ENCODE assay signal across 9 cellular contexts in the genomic region with DNA sequence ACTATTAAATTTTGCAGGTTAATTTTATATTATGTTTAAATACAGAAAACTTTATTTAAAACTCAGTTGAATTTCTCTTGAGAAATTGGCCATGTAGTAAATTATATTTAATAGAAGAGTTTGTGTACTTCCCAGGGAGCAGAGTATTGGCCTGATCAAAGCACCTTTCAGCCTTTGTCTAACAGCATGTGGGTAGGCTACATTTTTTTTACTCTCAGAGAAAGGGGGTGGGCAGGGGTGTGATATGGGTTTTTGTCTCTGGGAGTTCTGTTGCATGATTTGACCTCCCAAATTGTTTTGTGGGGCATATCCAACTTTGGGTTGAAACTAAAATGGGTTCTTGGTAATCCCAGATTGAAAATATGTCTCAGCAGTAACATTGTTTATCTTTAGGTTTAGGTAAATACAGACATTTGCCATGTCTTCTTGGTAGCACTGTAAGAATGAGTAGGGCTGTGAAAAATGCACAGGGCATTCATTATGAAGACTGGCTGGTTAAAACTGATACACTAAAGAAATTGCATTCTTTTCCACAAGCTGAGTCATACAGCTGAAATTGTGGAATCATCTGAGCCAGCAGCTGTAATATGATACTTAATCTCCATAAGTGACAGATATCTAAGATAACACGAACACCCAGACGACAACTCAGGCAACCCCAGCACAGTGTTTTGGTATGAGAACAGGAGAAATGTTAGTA.
DNase-seq lines count a peak whose midpoint lies in the region; ATAC-seq, FAIRE-seq and TF ChIP-seq lines count a peak whose summit lies in the region.
"Had no signal": no experiment of that assay in that cellular context is flagged by ENCODE, and none has a peak within 500 bp of the region (broad histone marks: within the 10 kb centered on the region; RNA-seq: fewer than 3 reads in every experiment).

No MANE protein-coding gene starts in this region.

- H3K27me3 ChIP-seq in AG04450 (ENCODE audit: control insufficient read depth, insufficient read depth, low read length): no peaks in the 10 kb centered on the region
- H3K27me3 ChIP-seq in CD4-positive, alpha-beta T cell (ENCODE audit: control insufficient read depth, insufficient read depth, low read length): no peaks in the 10 kb centered on the region

- H3K9me3 Mint-ChIP-seq in CD4-positive, alpha-beta T cell: no peaks in the 10 kb centered on the region
- H3K9me3 Mint-ChIP-seq: dendritic cell treated with granulocyte-macrophage colony-stimulating factor and Interleukin-4, amounts not matched to agents 40 ng/mL and 50 ng/mL, for 4 days had no signal

- no peak overlapping the region for H3K4me3 Mint-ChIP-seq in CD4-positive, alpha-beta T cell
- H3K4me3 Mint-ChIP-seq: dendritic cell treated with granulocyte-macrophage colony-stimulating factor and Interleukin-4, amounts not matched to agents 40 ng/mL and 50 ng/mL, for 4 days had no signal

- H3K4me3 ChIP-seq in AG04450 (ENCODE audit: low read depth, low read length) (no peak overlapping the region), astrocyte of the cerebellum (ENCODE audit: low read depth, low read length) (no peak overlapping the region)

- TF ChIP-seq CTCF in AG04450 (IDR thresholded peaks at IDR 0.05; ENCODE audit: low read depth, low read length) (no peak), astrocyte of the cerebellum (IDR thresholded peaks at IDR 0.05; ENCODE audit: low read depth, low read length, missing control alignments) (no peak)
- no peak for TF ChIP-seq CTCF in CD4-positive, alpha-beta T cell (IDR thresholded peaks at IDR 0.05)

- H3K27ac Mint-ChIP-seq in CD4-positive, alpha-beta T cell: no peak overlapping the region
- H3K27ac Mint-ChIP-seq: dendritic cell treated with granulocyte-macrophage colony-stimulating factor and Interleukin-4, amounts not matched to agents 40 ng/mL and 50 ng/mL, for 4 days had no signal

- intact Hi-C loops in left colon (cut with DNase I, micrococcal nuclease): no loop called here
- intact Hi-C loops in CD4-positive, alpha-beta T cell (cut with DNase I, micrococcal nuclease): no loop called here

- no peaks in the 10 kb centered on the region for H3K36me3 Mint-ChIP-seq in CD4-positive, alpha-beta T cell (ENCODE audit: low read depth)

- H3K27me3 Mint-ChIP-seq in CD4-positive, alpha-beta T cell: peaks cover 33% of the 10 kb centered on the region

- ATAC-seq in left colon: peak; percentile 20
- no peak for ATAC-seq in GM18502 (IDR thresholded peaks at IDR 0.05; ENCODE audit: poor library complexity, unreplicated experiment)
- no peak for ATAC-seq in HG03095 (IDR thresholded peaks at IDR 0.05; ENCODE audit: unreplicated experiment)
- ATAC-seq in CD4-positive, alpha-beta T cell (ENCODE audit: poor library complexity): no peak

- no peak overlapping the region for H3K27ac ChIP-seq in AG04450 (ENCODE audit: low read depth, low read length)
- no peak overlapping the region for H3K27ac ChIP-seq in CD4-positive, alpha-beta T cell (ENCODE audit: low read depth, low read length)

- H3K9me3 ChIP-seq in AG04450 (ENCODE audit: control insufficient read depth, insufficient read depth, low read length): no peaks in the 10 kb centered on the region
- no peaks in the 10 kb centered on the region for H3K9me3 ChIP-seq in CD4-positive, alpha-beta T cell (ENCODE audit: control insufficient read depth, low read length)

- FAIRE-seq in HTR-8/SVneo (lab: Jason Lieb, UNC): no peak

- CTCF ChIA-PET in AG04450 (lab: Charles Lee): interaction anchor here (0.8 to 2.0 kb wide), 3 partner anchors 19 to 76 kb away, joined by 3 to 5 read pairs (median 3); no protein-coding TSS in a partner anchor
- CTCF ChIA-PET in CD4-positive, alpha-beta T cell (lab: Charles Lee): interaction anchor here (1.0 kb wide), 1 partner anchor 35 kb away, joined by 4 read pairs; no protein-coding TSS in a partner anchor

- H3K4me1 Mint-ChIP-seq in CD4-positive, alpha-beta T cell (ENCODE audit: low read depth): peaks cover 7% of the 10 kb centered on the region

- in situ Hi-C loops in astrocyte of the cerebellum (cut with HindIII; ENCODE audit: low sequenced_read_pairs): loop anchor here (5.0 kb wide), 1 partner anchor 43 kb away; no protein-coding TSS in a partner anchor

- POLR2A ChIA-PET in AG04450 (lab: Yijun Ruan, JAX): interaction anchor here (1.4 kb wide), 1 partner anchor 19 kb away, joined by 8 read pairs; no protein-coding TSS in a partner anchor
- POLR2A ChIA-PET in CD4-positive, alpha-beta T cell (lab: Charles Lee): no interaction called here

- DNase-seq in AG04450 (ENCODE audit: low read depth, low spot score) (peak; percentile 73), HTR-8/SVneo (ENCODE audit: insufficient read length, low spot score) (peak; percentile 56), astrocyte of the cerebellum (ENCODE audit: low read depth) (peak; percentile 82), left colon (no peak), C1 segment of cervical spinal cord (lab: John Stamatoyannopoulos, UW) (no peak)
- DNase-seq in CD4-positive, alpha-beta T cell: no peak

Comparison
In these comparisons a context has a peak if more than half of its experiments do, and no peak if none do; other contexts are left out.
1. DNase-seq: peak in AG04450 (single experiment), HTR-8/SVneo (single experiment) and astrocyte of the cerebellum (single experiment); none in left colon (0 of 2), CD4-positive, alpha-beta T cell (0 of 10) and C1 segment of cervical spinal cord (0 of 14).